Comparison of ENCODE assay signal across 12 cellular contexts in the genomic region with DNA sequence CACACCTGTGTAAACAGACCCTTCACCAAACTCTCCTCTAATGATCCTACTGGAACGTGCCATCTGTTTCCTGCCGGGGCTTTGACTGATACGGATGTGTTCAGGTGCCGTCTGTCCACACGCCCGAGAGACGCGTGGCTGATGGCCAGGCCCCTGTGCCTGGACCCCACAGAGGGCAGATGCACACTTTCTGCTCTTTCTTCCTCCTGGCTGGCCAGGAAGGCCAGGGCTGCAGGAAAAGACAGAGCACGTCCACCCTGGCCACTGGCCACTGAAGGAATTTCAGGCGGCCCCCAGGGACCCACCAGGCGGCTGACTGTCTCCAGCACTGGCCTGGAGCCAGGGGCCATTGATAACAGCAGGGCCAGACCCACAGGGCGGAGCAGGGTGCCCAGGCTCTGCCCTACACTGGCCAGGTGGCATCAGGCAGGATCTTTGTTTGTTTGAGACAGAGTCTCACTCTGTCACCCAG. TPM values are rescaled to one million over a fixed set of nuclear protein-coding genes. Genes with fewer than 3 reads are reported as not detected.
DNase-seq lines count a peak whose midpoint lies in the region; ATAC-seq and TF ChIP-seq lines count a peak whose summit lies in the region.
"Had no signal": no experiment of that assay in that cellular context is flagged by ENCODE, and none has a peak within 500 bp of the region (broad histone marks: within the 10 kb centered on the region; RNA-seq: fewer than 3 reads in every experiment).

No MANE protein-coding gene starts in this region.

- DNase-seq in COLO668 (lab: John Stamatoyannopoulos, UW; ENCODE audit: unreplicated experiment) (peak; percentile 82), NCI-H1694 (lab: John Stamatoyannopoulos, UW) (peak; percentile 9), dermis blood vessel endothelial cell (peak; percentile 74), amygdala (lab: John Stamatoyannopoulos, UW) (no peak)
- DNase-seq in activated naive CD4-positive, alpha-beta T cell (lab: John Stamatoyannopoulos, UW) = no peak
- DNase-seq: activated naive CD4-positive, alpha-beta T cell treated with anti-CD3 and anti-CD28 coated beads, Interleukin-2, amount 50 U/mL, for 16 hours; CD4-positive, alpha-beta T cell; stimulated activated CD4-positive, alpha-beta T cell treated with anti-CD3 and anti-CD28 coated beads, Interleukin-2, amount 100 ng/mL, for 24 hours had no signal

- ATAC-seq in HG03039 (IDR thresholded peaks at IDR 0.05; ENCODE audit: unreplicated experiment) (no peak), GM19397 (IDR thresholded peaks at IDR 0.05; ENCODE audit: unreplicated experiment) (no peak)

- no peak for TF ChIP-seq CTCF in nephron (IDR thresholded peaks at IDR 0.05; ENCODE audit: unreplicated experiment in 3 of 3)

- H3K27ac Mint-ChIP-seq in nephron = peak overlapping the region; percentile 62 to 85 (median 84)
- H3K27ac Mint-ChIP-seq: CD4-positive, alpha-beta T cell; memory B cell had no signal

- H3K9me3 Mint-ChIP-seq in nephron = no peaks in the 10 kb centered on the region
- H3K9me3 Mint-ChIP-seq: CD4-positive, alpha-beta T cell; memory B cell had no signal

- peaks cover 23% of the 10 kb centered on the region for H3K4me1 Mint-ChIP-seq in nephron

- peak overlapping the region in 2 of 3 experiments; percentile 9 to 55 for H3K4me3 Mint-ChIP-seq in nephron
- H3K4me3 Mint-ChIP-seq: CD4-positive, alpha-beta T cell; memory B cell had no signal

- H3K36me3 Mint-ChIP-seq in nephron (ENCODE audit: low read depth) = no peaks in the 10 kb centered on the region
- H3K36me3 Mint-ChIP-seq: memory B cell had no signal

- H3K27me3 Mint-ChIP-seq in nephron (ENCODE audit: low read depth) = peaks cover 5% of the 10 kb centered on the region
- H3K27me3 Mint-ChIP-seq: CD4-positive, alpha-beta T cell; memory B cell had no signal

RNA-seq across cellular contexts. Expression of a gene that starts 3.6 kb away (rescaled TPM):
- total RNA-seq in dermis blood vessel endothelial cell = 84.2 and 165 TPM in 2 replicates

RNA-seq across cellular contexts. Expression of a gene that starts 19.4 kb away (rescaled TPM):
- total RNA-seq in dermis blood vessel endothelial cell = 22.0 and 42.2 TPM in 2 replicates

RNA-seq across cellular contexts. Expression of a gene that starts 41.3 kb away (rescaled TPM):
- 33.2 and 44.8 TPM in 2 replicates for total RNA-seq in dermis blood vessel endothelial cell

RNA-seq across cellular contexts. Expression of a gene that starts 55.4 kb away (rescaled TPM):
- total RNA-seq in dermis blood vessel endothelial cell = 64.2 and 93.8 TPM in 2 replicates

RNA-seq across cellular contexts. Expression of a gene that starts 58.8 kb away (rescaled TPM):
- total RNA-seq in dermis blood vessel endothelial cell = 50.0 and 98.0 TPM in 2 replicates

Comparison
In these comparisons a context has a peak if more than half of its experiments do, and no peak if none do; other contexts are left out.
1. DNase-seq: peak in COLO668 (single experiment), NCI-H1694 (single experiment) and dermis blood vessel endothelial cell (single experiment); none in activated naive CD4-positive, alpha-beta T cell (0 of 4) and amygdala (0 of 56).